ENCODE assay signal across 11 cellular contexts in genomic region chr6:54621285-54621684, GRCh38.
A peak's percentile ranks its signal among the peaks of the same experiment; 100 is the strongest.
DNase-seq lines count a peak whose midpoint lies in the region; ATAC-seq and TF ChIP-seq lines count a peak whose summit lies in the region.
"Had no signal": no experiment of that assay in that cellular context is flagged by ENCODE, and none has a peak within 500 bp of the region (broad histone marks: within the 10 kb centered on the region; RNA-seq: fewer than 3 reads in every experiment).

No MANE protein-coding gene starts in this region.

- peak; percentile 13 for TF ChIP-seq CTCF in HL-60 (IDR thresholded peaks at IDR 0.05; ENCODE audit: insufficient read depth, low read length)
- peak; percentile 50 for TF ChIP-seq CTCF in fibroblast of pulmonary artery (IDR thresholded peaks at IDR 0.05; ENCODE audit: low read length, missing control alignments)

- no peak overlapping the region for H3K4me3 ChIP-seq in HL-60 (replicated peaks; ENCODE audit: insufficient read depth, low read length)
- H3K4me3 ChIP-seq in fibroblast of pulmonary artery (replicated peaks; ENCODE audit: low read depth, low read length) = no peak overlapping the region
- H3K4me3 ChIP-seq: sigmoid colon, upper lobe of right lung had no signal

- H3K27me3 ChIP-seq in HL-60 (ENCODE audit: insufficient read depth, poor library complexity, severe bottlenecking) = no peaks in the 10 kb centered on the region
- H3K27me3 ChIP-seq: sigmoid colon, upper lobe of right lung had no signal

- in situ Hi-C loops in Caki2 (cut with HindIII; ENCODE audit: low pct_unique_long_range_greater_than_20kb, low sequenced_read_pairs) = no loop called here

- ATAC-seq in GM21619 (IDR thresholded peaks at IDR 0.05; ENCODE audit: unreplicated experiment) = peak; percentile 87
- ATAC-seq: upper lobe of right lung had no signal

- H3K27ac ChIP-seq in HL-60 (replicated peaks) = no peak overlapping the region
- H3K27ac ChIP-seq: sigmoid colon, upper lobe of right lung had no signal

- peak; percentile 8 for DNase-seq in Caki2 (ENCODE audit: low read depth)
- DNase-seq in HL-60 (ENCODE audit: low read depth in 1 of 2, low spot score in 1 of 2) = peak in 1 of 2 experiments; percentile 6
- DNase-seq in fibroblast of pulmonary artery (ENCODE audit: low read depth) = peak; percentile 17
- DNase-seq in GOT3 (lab: John Stamatoyannopoulos, UW) = no peak
- no peak for DNase-seq in NCI-H1092 treated with DMSO at 0.1 percent for 48 hours (lab: John Stamatoyannopoulos, UW)
- DNase-seq in superior temporal gyrus (ENCODE audit: extremely low spot score) = no peak
- DNase-seq in stimulated activated CD4-positive, alpha-beta T cell treated with anti-CD3 and anti-CD28 coated beads, Interleukin-4, amount 100 ng/mL, for 1 hour = no peak
- DNase-seq: activated effector memory CD4-positive, alpha-beta T cell treated with anti-CD3 and anti-CD28 coated beads, Interleukin-2, amount 50 U/mL, for 16 hours; sigmoid colon; upper lobe of right lung had no signal

Comparison
In these comparisons a context has a peak if more than half of its experiments do, and no peak if none do; other contexts are left out.
1. DNase-seq: peak in Caki2 (single experiment) and fibroblast of pulmonary artery (single experiment); none in GOT3 (single experiment), NCI-H1092 treated with DMSO at 0.1 percent for 48 hours (single experiment), superior temporal gyrus (single experiment) and stimulated activated CD4-positive, alpha-beta T cell treated with anti-CD3 and anti-CD28 coated beads, Interleukin-4, amount 100 ng/mL, for 1 hour (single experiment).